Comparison of ENCODE assay signal across 8 cellular contexts in genomic region chr3:176814252-176814651, GRCh38.
DNase-seq lines count a peak whose midpoint lies in the region; ATAC-seq and TF ChIP-seq lines count a peak whose summit lies in the region.

No MANE protein-coding gene starts in this region.

- intact Hi-C loops in naive thymus-derived CD4-positive, alpha-beta T cell (cut with micrococcal nuclease), result no loop called here

- no peaks in the 10 kb centered on the region for H4K20me1 ChIP-seq in OCI-LY1 (ENCODE audit: insufficient read depth, low read length)

- H3K4me3 ChIP-seq in OCI-LY1 (ENCODE audit: low read depth, low read length, poor library complexity, severe bottlenecking), result no peak overlapping the region
- no peak overlapping the region for H3K4me3 ChIP-seq in naive thymus-derived CD4-positive, alpha-beta T cell (ENCODE audit: low read length)

- H3K27me3 ChIP-seq in OCI-LY1 (ENCODE audit: insufficient read depth, low read length), result no peaks in the 10 kb centered on the region
- no peaks in the 10 kb centered on the region for H3K27me3 ChIP-seq in naive thymus-derived CD4-positive, alpha-beta T cell (ENCODE audit: control insufficient read depth in 2 of 2, insufficient read depth in 2 of 2, low read length in 2 of 2)

- no peaks in the 10 kb centered on the region for H3K36me3 ChIP-seq in OCI-LY1 (ENCODE audit: insufficient read depth, low read length)
- H3K36me3 ChIP-seq in naive thymus-derived CD4-positive, alpha-beta T cell (ENCODE audit: control insufficient read depth in 2 of 3, insufficient read depth in 3 of 3, low read length in 3 of 3), result no peaks in the 10 kb centered on the region

- H3K4me2 ChIP-seq in OCI-LY1 (ENCODE audit: low read length), result no peak overlapping the region

- ATAC-seq in GM19035 (IDR thresholded peaks at IDR 0.05; ENCODE audit: unreplicated experiment) (peak; percentile 83), HG03060 (IDR thresholded peaks at IDR 0.05; ENCODE audit: low read depth, unreplicated experiment) (peak; percentile 72)
- peak; percentile 51 for ATAC-seq in naive thymus-derived CD4-positive, alpha-beta T cell

- H3K27ac ChIP-seq in OCI-LY1 (ENCODE audit: low read depth, low read length, poor library complexity, severe bottlenecking), result no peak overlapping the region
- no peak overlapping the region for H3K27ac ChIP-seq in naive thymus-derived CD4-positive, alpha-beta T cell (ENCODE audit: low read depth, low read length)

- H3K9me3 Mint-ChIP-seq in naive thymus-derived CD4-positive, alpha-beta T cell, result peaks cover 0 to 2% (median 0%) of the 10 kb centered on the region in 11 donors

- POLR2A ChIA-PET in naive thymus-derived CD4-positive, alpha-beta T cell (lab: Charles Lee), result no interaction called here

- no peaks in the 10 kb centered on the region for H3F3A ChIP-seq in OCI-LY1 (ENCODE audit: insufficient read depth, low read length)

- H3K4me1 ChIP-seq in OCI-LY1 (ENCODE audit: insufficient read depth, low read length, severe bottlenecking), result no peaks in the 10 kb centered on the region
- no peaks in the 10 kb centered on the region for H3K4me1 ChIP-seq in naive thymus-derived CD4-positive, alpha-beta T cell (ENCODE audit: control insufficient read depth in 2 of 2, insufficient read depth in 2 of 2, low read length in 2 of 2)

- H3K27ac Mint-ChIP-seq in naive thymus-derived CD4-positive, alpha-beta T cell, result no peak overlapping the region

- H3K4me3 Mint-ChIP-seq in naive thymus-derived CD4-positive, alpha-beta T cell, result no peak overlapping the region

- peaks cover 0 to 17% (median 12%) of the 10 kb centered on the region in 5 donors for H3K27me3 Mint-ChIP-seq in naive thymus-derived CD4-positive, alpha-beta T cell

- H3K9me2 ChIP-seq in OCI-LY1 (ENCODE audit: low read depth, low read length), result no peaks in the 10 kb centered on the region

- H2AFZ ChIP-seq in OCI-LY1 (ENCODE audit: low read length), result no peak overlapping the region

- no peaks in the 10 kb centered on the region for H3K4me1 Mint-ChIP-seq in naive thymus-derived CD4-positive, alpha-beta T cell

- peak; percentile 88 for TF ChIP-seq CTCF in OCI-LY1 (IDR thresholded peaks at IDR 0.05; ENCODE audit: low read length)

- DNase-seq in DMS 273 (lab: John Stamatoyannopoulos, UW; ENCODE audit: unreplicated experiment), result peak; percentile 79
- peak; percentile 44 for DNase-seq in epidermal melanocyte (ENCODE audit: insufficient read length, low spot score)
- DNase-seq in naive thymus-derived CD4-positive, alpha-beta T cell, result peak in 1 of 9 donors; percentile 22
- DNase-seq in NCI-H1417 (lab: John Stamatoyannopoulos, UW), result no peak
- DNase-seq in DMS153 (lab: John Stamatoyannopoulos, UW), result no peak

- no peaks in the 10 kb centered on the region for H3K9me3 ChIP-seq in OCI-LY1 (ENCODE audit: low read length)
- H3K9me3 ChIP-seq in naive thymus-derived CD4-positive, alpha-beta T cell (ENCODE audit: control insufficient read depth in 2 of 3, low read length in 3 of 3), result no peaks in the 10 kb centered on the region

- no peak overlapping the region for H3K9ac ChIP-seq in OCI-LY1 (ENCODE audit: low read length)

- no peaks in the 10 kb centered on the region for H3K79me2 ChIP-seq in OCI-LY1 (ENCODE audit: insufficient read depth, low read length)

- H3K36me3 Mint-ChIP-seq in naive thymus-derived CD4-positive, alpha-beta T cell, result peaks cover 0 to 2% (median 0%) of the 10 kb centered on the region in 5 donors

- CTCF ChIA-PET in naive thymus-derived CD4-positive, alpha-beta T cell (lab: Charles Lee), result no interaction called here

Comparison
In these comparisons a context has a peak if more than half of its experiments do, and no peak if none do; other contexts are left out.
1. DNase-seq: peak in DMS 273 (single experiment) and epidermal melanocyte (single experiment); none in NCI-H1417 (0 of 3) and DMS153 (single experiment).
2. Peak in every context shown above with its lines, with median percentiles within 50 percentile points of each other: ATAC-seq.